Comparison of ENCODE assay signal across 26 cellular contexts in genomic region chr5:77152441-77152840, GRCh38. TPM values are rescaled to one million over a fixed set of nuclear protein-coding genes. Genes with fewer than 3 reads are reported as not detected.
"Had no signal": no experiment of that assay in that cellular context is flagged by ENCODE, and none has a peak within 500 bp of the region (broad histone marks: within the 10 kb centered on the region; RNA-seq: fewer than 3 reads in every experiment).

No MANE protein-coding gene starts in this region.

- H3K4me1 ChIP-seq: SJSA1 had no signal

- H3K27ac ChIP-seq: HL-60, KMS-11, SJSA1, SK-N-MC had no signal

- H3K36me3 Mint-ChIP-seq: IgD-negative memory B cell had no signal

- ATAC-seq: K562 had no signal

- H3K4me3 Mint-ChIP-seq: IgD-negative memory B cell had no signal

- H3K4me3 ChIP-seq: K562, SJSA1, SK-N-MC had no signal

- H3K27ac Mint-ChIP-seq: IgD-negative memory B cell had no signal

- DNase-seq: Kasumi-1, MV-4-11, NCI-H1048, NCI-H1105, NCI-H1417, NCI-H1436 treated with DMSO at 0.1 percent for 48 hours, NCI-H1694, NCI-H187 treated with DMSO at 0.1 percent for 48 hours, NCI-H2029 treated with DMSO at 0.1 percent for 48 hours, NCI-H2171 treated with DMSO at 0.1 percent for 48 hours, NCI-H345, NCI-H524, NCI-H526 treated with DMSO at 0.1 percent for 48 hours, NCI-H774, Right ventricle myocardium superior, RPMI8226, SIG-M5 had no signal

- H3K9me3 ChIP-seq: SJSA1 had no signal

- H3K9me3 Mint-ChIP-seq: IgD-negative memory B cell had no signal

- FAIRE-seq: HTR-8/SVneo, K562, RCC 7860 had no signal

- H3K36me3 ChIP-seq: SJSA1 had no signal

- H3K4me1 Mint-ChIP-seq: IgD-negative memory B cell had no signal

RNA-seq across cellular contexts. Expression of gene PDE8B, which starts 58.0 kb away (rescaled TPM):
- total RNA-seq: K562, MCF 10A, SJSA1 had no signal
- polyA plus RNA-seq: IgD-negative memory B cell had no signal
